1 cellular context compared by ENCODE assay signal in genomic region chrX:50905334-50905733, GRCh38.
TF ChIP-seq lines count a peak whose summit lies in the region.

No MANE protein-coding gene starts in this region.

TF ChIP-seq in K562, 482 proteins besides CTCF, POLR2A, EP300 and RAD21:
- TF ChIP-seq THAP12 (CRISPR knock-in tag; IDR thresholded peaks at IDR 0.05): no peak
- TF ChIP-seq NUFIP1 (IDR thresholded peaks at IDR 0.05; ENCODE audit: partially characterized antibody): no peak
- no peak for TF ChIP-seq EP400 (IDR thresholded peaks at IDR 0.05)
- TF ChIP-seq ZKSCAN3 (CRISPR knock-in tag; IDR thresholded peaks at IDR 0.05): no peak
- no peak for TF ChIP-seq DMBX1 (CRISPR knock-in tag; IDR thresholded peaks at IDR 0.05; ENCODE audit: borderline replicate concordance)
- TF ChIP-seq ZNF23 (CRISPR knock-in tag; IDR thresholded peaks at IDR 0.05): no peak
- TF ChIP-seq GATAD2B (IDR thresholded peaks at IDR 0.05; ENCODE audit: borderline replicate concordance): no peak
- TF ChIP-seq ZC3H4 (CRISPR knock-in tag; IDR thresholded peaks at IDR 0.05; ENCODE audit: borderline replicate concordance): no peak
- TF ChIP-seq MTA2 (IDR thresholded peaks at IDR 0.05; ENCODE audit: low read depth): no peak
- TF ChIP-seq CTBP1 (IDR thresholded peaks at IDR 0.05; ENCODE audit: borderline replicate concordance): no peak
- TF ChIP-seq GTF2E2 (tag; IDR thresholded peaks at IDR 0.05): no peak
- no peak for TF ChIP-seq CREB3L1 (IDR thresholded peaks at IDR 0.05; ENCODE audit: borderline replicate concordance, low read depth)
- no peak for TF ChIP-seq POLR2AphosphoS5 (IDR thresholded peaks at IDR 0.05; ENCODE audit: control insufficient read depth, insufficient read depth, low read depth, low read length)
- TF ChIP-seq SRSF7 (optimal IDR thresholded peaks at IDR 0.05; ENCODE audit: low read depth, low read length): no peak
- TF ChIP-seq ZNF175 (CRISPR knock-in tag; IDR thresholded peaks at IDR 0.05; ENCODE audit: low read depth): no peak
